In genomic region chr3:161219495-161219894, GRCh38 we compare ENCODE assay signal across 2 cellular contexts.
TF ChIP-seq lines count a peak whose summit lies in the region.

No MANE protein-coding gene starts in this region.

TF ChIP-seq in SK-N-SH, 30 proteins besides CTCF, POLR2A, EP300 and RAD21:
- TF ChIP-seq GATA2 (CRISPR knock-in tag; IDR thresholded peaks at IDR 0.05) (no peak), IRF3 (IDR thresholded peaks at IDR 0.05; ENCODE audit: low read depth, low read length) (no peak)

TF ChIP-seq in SK-N-SH treated with all-trans-retinoic acid at 6 μM for 48 hours, 23 proteins besides CTCF, POLR2A, EP300 and RAD21:
- TF ChIP-seq ISL1 (CRISPR knock-in tag; IDR thresholded peaks at IDR 0.05) = no peak
- no peak for TF ChIP-seq GLIS3 (CRISPR knock-in tag; IDR thresholded peaks at IDR 0.05)
- TF ChIP-seq OSR1 (CRISPR knock-in tag; IDR thresholded peaks at IDR 0.05) = no peak
- no peak for TF ChIP-seq ZNF70 (CRISPR knock-in tag; IDR thresholded peaks at IDR 0.05)
- TF ChIP-seq ESRRG (CRISPR knock-in tag; IDR thresholded peaks at IDR 0.05) = no peak
- TF ChIP-seq BACH2 (CRISPR knock-in tag; IDR thresholded peaks at IDR 0.05; ENCODE audit: borderline replicate concordance) = no peak
- no peak for TF ChIP-seq TCF4 (CRISPR knock-in tag; IDR thresholded peaks at IDR 0.05; ENCODE audit: borderline replicate concordance)
- TF ChIP-seq CREB5 (CRISPR knock-in tag; IDR thresholded peaks at IDR 0.05; ENCODE audit: low read depth) = no peak
- TF ChIP-seq ARNTL (CRISPR knock-in tag; IDR thresholded peaks at IDR 0.05; ENCODE audit: borderline replicate concordance, low read depth) = no peak
- TF ChIP-seq CSRNP3 (CRISPR knock-in tag; IDR thresholded peaks at IDR 0.05) = no peak
- TF ChIP-seq RARB (CRISPR knock-in tag; IDR thresholded peaks at IDR 0.05) = no peak
- TF ChIP-seq POU6F1 (CRISPR knock-in tag; IDR thresholded peaks at IDR 0.05; ENCODE audit: borderline replicate concordance, low read depth) = no peak
- TF ChIP-seq PPARA (CRISPR knock-in tag; IDR thresholded peaks at IDR 0.05; ENCODE audit: borderline replicate concordance) = no peak
- TF ChIP-seq TOX (CRISPR knock-in tag; IDR thresholded peaks at IDR 0.05; ENCODE audit: borderline replicate concordance) = no peak
